In the genomic region with DNA sequence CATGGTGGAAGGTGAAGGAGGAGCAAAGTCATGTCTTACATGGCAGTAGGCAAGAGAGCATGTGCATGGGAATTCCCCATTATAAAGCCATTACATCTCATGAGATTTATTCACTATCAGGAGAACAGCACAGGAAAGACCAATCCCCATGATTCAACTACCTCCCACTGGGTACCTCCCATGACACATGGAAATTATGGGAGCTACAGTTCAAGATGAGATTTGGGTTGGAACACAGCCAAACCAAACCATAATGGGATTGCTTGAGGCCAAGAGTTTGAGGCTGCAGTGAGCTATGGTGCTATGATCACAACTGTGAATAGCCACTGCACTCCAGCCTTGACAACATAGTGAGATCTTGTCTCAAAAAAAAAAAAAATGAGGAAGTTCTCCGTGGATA, we compare ENCODE assay signal across 20 cellular contexts.
"Had no signal": no experiment of that assay in that cellular context is flagged by ENCODE, and none has a peak within 500 bp of the region (broad histone marks: within the 10 kb centered on the region; RNA-seq: fewer than 3 reads in every experiment).

No MANE protein-coding gene starts in this region.

- DNase-seq: activated B cell treated with CpG ODN at 0.5 μM for 24 hours; activated CD4-positive, alpha-beta T cell treated with anti-CD3 and anti-CD28 coated beads, Interleukin-2, amount 10 ng/mL, durations not matched to agents 24 days and 14 days; activated CD8-positive, alpha-beta T cell treated with anti-CD3 and anti-CD28 coated beads for 36 hours; activated naive CD4-positive, alpha-beta T cell treated with anti-CD3 and anti-CD28 coated beads, Interleukin-2, amount 10 ng/mL, durations not matched to agents 7 days and 5 days; activated naive CD8-positive, alpha-beta T cell treated with anti-CD3 and anti-CD28 coated beads, Interleukin-2, amount 50 U/mL, for 24 hours; activated T-cell treated with anti-CD3 and anti-CD28 coated beads, Interleukin-2, amount 50 U/mL, for 1 hour; anterior cingulate cortex; effector memory CD8-positive, alpha-beta T cell; hippocampal formation; left cardiac atrium; mesendoderm; naive thymus-derived CD8-positive, alpha-beta T cell; stimulated activated naive CD8-positive, alpha-beta T cell treated with anti-CD3 and anti-CD28 coated beads, Interleukin-15, Interleukin-2, amounts not matched to agents 100 U/mL and 50 U/mL, for 24 hours; substantia nigra; uterus had no signal

- H3K4me3 ChIP-seq: cardiac muscle cell, prostate gland, right atrium auricular region, tibial nerve, uterus had no signal

- ATAC-seq: activated CD8-positive, alpha-beta T cell treated with anti-CD3 and anti-CD28 coated beads for 36 hours; activated naive CD8-positive, alpha-beta T cell treated with anti-CD3 and anti-CD28 coated beads, Interleukin-2, amount 50 U/mL, for 24 hours; effector memory CD8-positive, alpha-beta T cell; left cardiac atrium; naive thymus-derived CD8-positive, alpha-beta T cell; stimulated activated naive CD8-positive, alpha-beta T cell treated with anti-CD3 and anti-CD28 coated beads, Interleukin-15, Interleukin-2, amounts not matched to agents 100 U/mL and 50 U/mL, for 24 hours had no signal

- H3K4me1 ChIP-seq: prostate gland, right atrium auricular region, tibial nerve, uterus had no signal

- H3K27ac ChIP-seq: cardiac muscle cell, prostate gland, right atrium auricular region, tibial nerve, uterus had no signal

- H3K27me3 ChIP-seq: cardiac muscle cell, right atrium auricular region, tibial nerve, uterus had no signal

- FAIRE-seq: islet of Langerhans had no signal

- H3K36me3 ChIP-seq: cardiac muscle cell, prostate gland, right atrium auricular region, tibial nerve, uterus had no signal

- H3K9me3 ChIP-seq: prostate gland, right atrium auricular region, tibial nerve, uterus had no signal
